Comparison of ENCODE assay signal across 12 cellular contexts in genomic region chr7:47039899-47040298, GRCh38.
DNase-seq lines count a peak whose midpoint lies in the region; ATAC-seq and TF ChIP-seq lines count a peak whose summit lies in the region.
"Had no signal": no experiment of that assay in that cellular context is flagged by ENCODE, and none has a peak within 500 bp of the region (broad histone marks: within the 10 kb centered on the region; RNA-seq: fewer than 3 reads in every experiment).

No MANE protein-coding gene starts in this region.

- in situ Hi-C loops in astrocyte of the spinal cord (cut with HindIII; ENCODE audit: low sequenced_read_pairs) = no loop called here

- intact Hi-C loops in left cardiac atrium (cut with DNase I) = no loop called here

- DNase-seq in astrocyte of the spinal cord (ENCODE audit: low read depth, low spot score) (peak; percentile 75), left cardiac atrium (no peak), renal cortical epithelial cell (ENCODE audit: low read depth) (peak; percentile 57), HEK293T (ENCODE audit: extremely low spot score) (no peak), NCI-H510A treated with DMSO at 0.1 percent for 48 hours (lab: John Stamatoyannopoulos, UW) (no peak)
- DNase-seq: activated CD4-positive, CD25-positive, alpha-beta regulatory T cell treated with anti-CD3 and anti-CD28 coated beads, Interleukin-2, amount 50 U/mL, for 72 hours; CD4-positive, CD25-positive, alpha-beta regulatory T cell; NCI-H1417 treated with DMSO at 0.1 percent for 48 hours; retina had no signal

- H3K4me3 ChIP-seq in BLaER1 = no peak overlapping the region
- no peak overlapping the region for H3K4me3 ChIP-seq in astrocyte of the spinal cord (ENCODE audit: low read depth, low read length)

- no peaks in the 10 kb centered on the region for H3K36me3 ChIP-seq in BLaER1

- CTCF ChIA-PET in HEK293T (lab: Yijun Ruan, JAX) = no interaction called here

- no peaks in the 10 kb centered on the region for H4K20me1 ChIP-seq in BLaER1

- no peaks in the 10 kb centered on the region for H3K9me3 ChIP-seq in BLaER1

- H3K4me1 ChIP-seq in BLaER1 = peaks cover 56% of the 10 kb centered on the region

- ATAC-seq in left cardiac atrium (peak; percentile 67 to 75), GM21390 (IDR thresholded peaks at IDR 0.05; ENCODE audit: unreplicated experiment) (no peak), GM19328 (IDR thresholded peaks at IDR 0.05; ENCODE audit: unreplicated experiment) (no peak)

- no peaks in the 10 kb centered on the region for H3K27me3 ChIP-seq in BLaER1

- H3K4me2 ChIP-seq in BLaER1 = peak overlapping the region; percentile 78; the same call in 1 of the 2 replicates

- TF ChIP-seq CTCF in astrocyte of the spinal cord (IDR thresholded peaks at IDR 0.05; ENCODE audit: low read depth, low read length) = no peak

- POLR2A ChIA-PET in HEK293T (lab: Yijun Ruan, JAX) = no interaction called here

- H3K27ac ChIP-seq in BLaER1 = peak overlapping the region; percentile 74; the same call in 1 of the 2 replicates

- H3K9ac ChIP-seq in BLaER1 = no peak overlapping the region

TF ChIP-seq in HEK293T, 16 proteins besides CTCF, POLR2A, EP300 and RAD21:
- TF ChIP-seq NFRKB (IDR thresholded peaks at IDR 0.05) (no peak), ARNT (IDR thresholded peaks at IDR 0.05) (no peak), L3MBTL2 (conservative IDR thresholded peaks at IDR 0.05) (no peak), SP1 (IDR thresholded peaks at IDR 0.05) (no peak), SUZ12 (IDR thresholded peaks at IDR 0.05) (no peak), ELF4 (IDR thresholded peaks at IDR 0.05) (no peak), PKNOX1 (IDR thresholded peaks at IDR 0.05) (no peak), TARDBP (IDR thresholded peaks at IDR 0.05) (no peak), FOXM1 (IDR thresholded peaks at IDR 0.05; ENCODE audit: borderline replicate concordance) (no peak), HDGF (IDR thresholded peaks at IDR 0.05; ENCODE audit: borderline replicate concordance) (no peak), ZNF384 (IDR thresholded peaks at IDR 0.05) (no peak), CTBP1 (IDR thresholded peaks at IDR 0.05; ENCODE audit: borderline replicate concordance) (no peak), LEF1 (IDR thresholded peaks at IDR 0.05; ENCODE audit: borderline replicate concordance) (no peak), FOXK2 (IDR thresholded peaks at IDR 0.05) (no peak)

Comparison
In these comparisons a context has a peak if more than half of its experiments do, and no peak if none do; other contexts are left out.
1. DNase-seq: peak in astrocyte of the spinal cord (single experiment) and renal cortical epithelial cell (single experiment); none in left cardiac atrium (single experiment), HEK293T (single experiment) and NCI-H510A treated with DMSO at 0.1 percent for 48 hours (single experiment).
2. ATAC-seq: peak in left cardiac atrium (2 of 2); none in GM21390 (single experiment) and GM19328 (single experiment).